8 cellular contexts compared by ENCODE assay signal in genomic region chr1:209435654-209436566, GRCh38.
DNase-seq lines count a peak whose midpoint lies in the region; ATAC-seq, FAIRE-seq and TF ChIP-seq lines count a peak whose summit lies in the region.

No MANE protein-coding gene starts in this region.

- no peaks in the 10 kb centered on the region for H3K4me1 ChIP-seq in heart left ventricle
- no peaks in the 10 kb centered on the region for H3K4me1 ChIP-seq in effector memory CD4-positive, alpha-beta T cell (ENCODE audit: control insufficient read depth, insufficient read depth, low read length, poor library complexity, severe bottlenecking)

- no peak for DNase-seq in D721Med (ENCODE audit: insufficient read length, low spot score)
- peak; percentile 77 for DNase-seq in NCI-H69 (lab: John Stamatoyannopoulos, UW)
- DNase-seq in activated T-helper 2 cell treated with anti-CD3 and anti-CD28 coated beads, Interferon-gamma antibody, Interleukin-2, Interleukin-4, amounts not matched to agents 10 μg/mL and 5 μg/mL and 100 μg/mL, durations not matched to agents 14 hours and 24 hours and 36 hours (ENCODE audit: low spot score): peak; percentile 12
- DNase-seq in heart left ventricle: peak; percentile 46 to 74 (median 53)
- DNase-seq in renal cortical epithelial cell (ENCODE audit: low read depth): peak; percentile 77
- no peak for DNase-seq in effector memory CD4-positive, alpha-beta T cell

- H3K27ac ChIP-seq in heart left ventricle: no peak overlapping the region
- H3K27ac ChIP-seq in effector memory CD4-positive, alpha-beta T cell (ENCODE audit: insufficient read depth, low read length, poor library complexity, severe bottlenecking): no peak overlapping the region

- no peaks in the 10 kb centered on the region for H3K36me3 Mint-ChIP-seq in activated T-helper 2 cell treated with anti-CD3 and anti-CD28 coated beads, Interferon-gamma antibody, Interleukin-2, Interleukin-4, amounts not matched to agents 10 μg/mL and 5 μg/mL and 100 μg/mL, durations not matched to agents 14 hours and 24 hours and 36 hours (ENCODE audit: low read depth)

- TF ChIP-seq CTCF in D721Med (IDR thresholded peaks at IDR 0.05; ENCODE audit: insufficient read depth, missing control alignments): peak; percentile 81
- peak; percentile 49 to 77 (median 68) for TF ChIP-seq CTCF in heart left ventricle (IDR thresholded peaks at IDR 0.05)

- H3K27me3 ChIP-seq in heart left ventricle: peaks cover 0 to 3% (median 0%) of the 10 kb centered on the region in 9 donors
- H3K27me3 ChIP-seq in effector memory CD4-positive, alpha-beta T cell (replicated peaks; ENCODE audit: control insufficient read depth, insufficient read depth, low read length, poor library complexity, severe bottlenecking): peaks cover 2% of the 10 kb centered on the region

- peaks cover 4% of the 10 kb centered on the region for H3K9me3 Mint-ChIP-seq in activated T-helper 2 cell treated with anti-CD3 and anti-CD28 coated beads, Interferon-gamma antibody, Interleukin-2, Interleukin-4, amounts not matched to agents 10 μg/mL and 5 μg/mL and 100 μg/mL, durations not matched to agents 14 hours and 24 hours and 36 hours

- TF ChIP-seq POLR2A in heart left ventricle (IDR thresholded peaks at IDR 0.05): no peak

- intact Hi-C loops in activated T-helper 2 cell treated with anti-CD3 and anti-CD28 coated beads, Interferon-gamma antibody, Interleukin-2, Interleukin-4, amounts not matched to agents 10 μg/mL and 5 μg/mL and 100 μg/mL, durations not matched to agents 14 hours and 24 hours and 36 hours (cut with micrococcal nuclease): no loop called here
- intact Hi-C loops in heart left ventricle (cut with DNase I): loop anchor here in 2 of 10 donors (5.0 to 10.0 kb wide), 3 partner anchors 81 to 234 kb away; no protein-coding TSS in a partner anchor

- H3K27ac Mint-ChIP-seq in activated T-helper 2 cell treated with anti-CD3 and anti-CD28 coated beads, Interferon-gamma antibody, Interleukin-2, Interleukin-4, amounts not matched to agents 10 μg/mL and 5 μg/mL and 100 μg/mL, durations not matched to agents 14 hours and 24 hours and 36 hours: no peak overlapping the region

- ATAC-seq in GM19395 (IDR thresholded peaks at IDR 0.05; ENCODE audit: unreplicated experiment): peak; percentile 90
- ATAC-seq in HG03457 (IDR thresholded peaks at IDR 0.05; ENCODE audit: unreplicated experiment): peak; percentile 87
- ATAC-seq in heart left ventricle: peak in 3 of 4 donors; percentile 58 to 71 (median 65)

- FAIRE-seq in D721Med (lab: Jason Lieb, UNC): no peak

- no peaks in the 10 kb centered on the region for H3K36me3 ChIP-seq in heart left ventricle
- no peaks in the 10 kb centered on the region for H3K36me3 ChIP-seq in effector memory CD4-positive, alpha-beta T cell (ENCODE audit: control insufficient read depth, insufficient read depth, low read length)

- H3K9me3 ChIP-seq in heart left ventricle: peaks cover 0 to 6% (median 0%) of the 10 kb centered on the region in 12 donors
- no peaks in the 10 kb centered on the region for H3K9me3 ChIP-seq in effector memory CD4-positive, alpha-beta T cell (ENCODE audit: control insufficient read depth, low read length)

- no peak overlapping the region for H3K4me3 ChIP-seq in heart left ventricle
- H3K4me3 ChIP-seq in effector memory CD4-positive, alpha-beta T cell (ENCODE audit: insufficient read depth, low read depth, low read length, poor library complexity, severe bottlenecking): no peak overlapping the region

- H3K4me3 Mint-ChIP-seq in activated T-helper 2 cell treated with anti-CD3 and anti-CD28 coated beads, Interferon-gamma antibody, Interleukin-2, Interleukin-4, amounts not matched to agents 10 μg/mL and 5 μg/mL and 100 μg/mL, durations not matched to agents 14 hours and 24 hours and 36 hours (ENCODE audit: low read depth): no peak overlapping the region

- H3K4me1 Mint-ChIP-seq in activated T-helper 2 cell treated with anti-CD3 and anti-CD28 coated beads, Interferon-gamma antibody, Interleukin-2, Interleukin-4, amounts not matched to agents 10 μg/mL and 5 μg/mL and 100 μg/mL, durations not matched to agents 14 hours and 24 hours and 36 hours (ENCODE audit: low read depth): no peaks in the 10 kb centered on the region

- WGBS in heart left ventricle, 4 donors: 34 to 39% (median 37%) methylated on average over 6 of the region's 6 CpGs

- H3K27me3 Mint-ChIP-seq in activated T-helper 2 cell treated with anti-CD3 and anti-CD28 coated beads, Interferon-gamma antibody, Interleukin-2, Interleukin-4, amounts not matched to agents 10 μg/mL and 5 μg/mL and 100 μg/mL, durations not matched to agents 14 hours and 24 hours and 36 hours (ENCODE audit: low read depth): peaks cover 13% of the 10 kb centered on the region

Comparison
In these comparisons a context has a peak if more than half of its experiments do, and no peak if none do; other contexts are left out.
1. DNase-seq: peak in NCI-H69 (single experiment), activated T-helper 2 cell treated with anti-CD3 and anti-CD28 coated beads, Interferon-gamma antibody, Interleukin-2, Interleukin-4, amounts not matched to agents 10 μg/mL and 5 μg/mL and 100 μg/mL, durations not matched to agents 14 hours and 24 hours and 36 hours (single experiment), heart left ventricle (5 of 5) and renal cortical epithelial cell (single experiment); none in D721Med (single experiment) and effector memory CD4-positive, alpha-beta T cell (0 of 3).
2. Peak in every context shown above with its lines, with median percentiles within 50 percentile points of each other: ATAC-seq.